ENCODE assay signal across 14 cellular contexts in genomic region chr11:75801362-75802021, GRCh38. TPM values are rescaled to one million over a fixed set of nuclear protein-coding genes. Genes with fewer than 3 reads are reported as not detected.
DNase-seq lines count a peak whose midpoint lies in the region; ATAC-seq and TF ChIP-seq lines count a peak whose summit lies in the region.
"Had no signal": no experiment of that assay in that cellular context is flagged by ENCODE, and none has a peak within 500 bp of the region (broad histone marks: within the 10 kb centered on the region; RNA-seq: fewer than 3 reads in every experiment).

No MANE protein-coding gene starts in this region.

- no peak for DNase-seq in activated CD8-positive, alpha-beta memory T cell treated with anti-CD3 and anti-CD28 coated beads, Interleukin-2, amount 10 ng/mL, durations not matched to agents 7 days and 5 days
- no peak for DNase-seq in activated CD8-positive, alpha-beta memory T cell treated with anti-CD3 and anti-CD28 coated beads, Interleukin-2, amount 50 U/mL, for 4 hours
- DNase-seq in MV-4-11 (lab: John Stamatoyannopoulos, UW) (peak; percentile 91), heart right ventricle (no peak), substantia nigra (lab: John Stamatoyannopoulos, UW) (peak in 20 of 49 donors; percentile 7 to 54 (median 25)), PC-9 (no peak)
- DNase-seq: activated naive CD4-positive, alpha-beta T cell treated with anti-CD3 and anti-CD28 coated beads for 36 hours; DMS 273 treated with DMSO at 0.1 percent for 48 hours; stimulated activated CD4-positive, alpha-beta T cell treated with anti-CD3 and anti-CD28 coated beads, Interleukin-12 subunit alpha, Interleukin-12 subunit beta, amount 100 ng/mL, for 4 hours had no signal

- no peak overlapping the region for H3K27ac ChIP-seq in heart right ventricle
- peak overlapping the region; percentile 53 for H3K27ac ChIP-seq in substantia nigra (ENCODE audit: low read depth, low read length, poor library complexity, severe bottlenecking)
- no peak overlapping the region for H3K27ac ChIP-seq in PC-9
- H3K27ac ChIP-seq: A549, hepatocyte, upper lobe of left lung had no signal

- no peaks in the 10 kb centered on the region for H3K9me2 ChIP-seq in PC-9 (ENCODE audit: insufficient read depth)

- H2AFZ ChIP-seq in PC-9, result no peak overlapping the region
- H2AFZ ChIP-seq: hepatocyte had no signal

- H3K79me2 ChIP-seq in PC-9 (ENCODE audit: low read depth), result no peaks in the 10 kb centered on the region
- H3K79me2 ChIP-seq: hepatocyte had no signal

- no peaks in the 10 kb centered on the region for H3K36me3 Mint-ChIP-seq in activated CD8-positive, alpha-beta memory T cell treated with anti-CD3 and anti-CD28 coated beads, Interleukin-2, amount 10 ng/mL, durations not matched to agents 7 days and 5 days

- no peak overlapping the region for H3K4me2 ChIP-seq in PC-9
- H3K4me2 ChIP-seq: A549, hepatocyte had no signal

- H3K36me3 ChIP-seq in heart right ventricle, result peaks cover 0 to 3% (median 0%) of the 10 kb centered on the region in 9 donors
- no peaks in the 10 kb centered on the region for H3K36me3 ChIP-seq in PC-9 (ENCODE audit: low read depth)
- H3K36me3 ChIP-seq: upper lobe of left lung had no signal

- WGBS in heart right ventricle, 2 donors, result 70 to 77% methylated on average over 9 of the region's 9 CpGs

- TF ChIP-seq CTCF in heart right ventricle (IDR thresholded peaks at IDR 0.05) (no peak), PC-9 (conservative IDR thresholded peaks at IDR 0.05) (no peak)

- H4K20me1 ChIP-seq in PC-9 (ENCODE audit: insufficient read depth), result no peaks in the 10 kb centered on the region

- H3K27ac Mint-ChIP-seq in activated CD8-positive, alpha-beta memory T cell treated with anti-CD3 and anti-CD28 coated beads, Interleukin-2, amount 10 ng/mL, durations not matched to agents 7 days and 5 days, result no peak overlapping the region

- H3K4me1 Mint-ChIP-seq in activated CD8-positive, alpha-beta memory T cell treated with anti-CD3 and anti-CD28 coated beads, Interleukin-2, amount 10 ng/mL, durations not matched to agents 7 days and 5 days, result peaks cover 12% of the 10 kb centered on the region

- POLR2A ChIA-PET in PC-9 (lab: Charles Lee; ENCODE audit: unreplicated experiment), result no interaction called here

- peaks cover 2% of the 10 kb centered on the region for H3K27me3 Mint-ChIP-seq in activated CD8-positive, alpha-beta memory T cell treated with anti-CD3 and anti-CD28 coated beads, Interleukin-2, amount 10 ng/mL, durations not matched to agents 7 days and 5 days

- no TSS peak for BruUV-seq in PC-9 (replicated peaks; lab: Mats Ljungman, UMichigan)

- CTCF ChIA-PET in activated CD8-positive, alpha-beta memory T cell treated with anti-CD3 and anti-CD28 coated beads, Interleukin-2, amount 10 ng/mL, durations not matched to agents 7 days and 5 days (lab: Charles Lee), result interaction anchor here (0.9 to 4.5 kb wide), 11 partner anchors 11 to 516 kb away, joined by 3 to 93 read pairs (median 5); partner anchors contain the start of gene UVRAG
- CTCF ChIA-PET in PC-9 (lab: Charles Lee), result no interaction called here

- H3K9me3 Mint-ChIP-seq in activated CD8-positive, alpha-beta memory T cell treated with anti-CD3 and anti-CD28 coated beads, Interleukin-2, amount 10 ng/mL, durations not matched to agents 7 days and 5 days (ENCODE audit: low read depth), result no peaks in the 10 kb centered on the region
- H3K9me3 Mint-ChIP-seq: activated naive CD4-positive, alpha-beta T cell treated with anti-CD3 and anti-CD28 coated beads for 36 hours had no signal

- H3K27me3 ChIP-seq in heart right ventricle, result no peaks in the 10 kb centered on the region
- H3K27me3 ChIP-seq in PC-9 (ENCODE audit: insufficient read depth, low read depth), result no peaks in the 10 kb centered on the region
- H3K27me3 ChIP-seq: hepatocyte, upper lobe of left lung had no signal

- H3K9me3 ChIP-seq in heart right ventricle (no peaks in the 10 kb centered on the region), PC-9 (ENCODE audit: insufficient read depth, low read depth) (no peaks in the 10 kb centered on the region)
- H3K9me3 ChIP-seq: A549, upper lobe of left lung had no signal

- H3F3A ChIP-seq in PC-9 (ENCODE audit: insufficient read depth, low read depth), result peaks cover 5% of the 10 kb centered on the region; the same call in 1 of the 2 replicates

- H3K4me3 ChIP-seq in heart right ventricle, result no peak overlapping the region
- no peak overlapping the region for H3K4me3 ChIP-seq in PC-9
- H3K4me3 ChIP-seq: A549, hepatocyte, upper lobe of left lung had no signal

- peaks cover 0 to 22% (median 0%) of the 10 kb centered on the region in 9 donors for H3K4me1 ChIP-seq in heart right ventricle
- peaks cover 14% of the 10 kb centered on the region for H3K4me1 ChIP-seq in PC-9 (replicated peaks; ENCODE audit: insufficient read depth)
- H3K4me1 ChIP-seq: A549 had no signal

- no peak overlapping the region for H3K4me3 Mint-ChIP-seq in activated CD8-positive, alpha-beta memory T cell treated with anti-CD3 and anti-CD28 coated beads, Interleukin-2, amount 10 ng/mL, durations not matched to agents 7 days and 5 days
- H3K4me3 Mint-ChIP-seq: activated naive CD4-positive, alpha-beta T cell treated with anti-CD3 and anti-CD28 coated beads for 36 hours had no signal

- intact Hi-C loops in heart right ventricle (cut with DNase I) (loop anchor here (1.0 to 10.0 kb wide), 10 partner anchors 65 to 521 kb away; no protein-coding TSS in a partner anchor), PC-9 (cut with micrococcal nuclease; ENCODE audit: unreplicated experiment) (loop anchor here (2.0 to 5.0 kb wide), 7 partner anchors 79 to 414 kb away; partner anchors contain the start of gene WNT11)

- ATAC-seq in activated CD8-positive, alpha-beta memory T cell treated with anti-CD3 and anti-CD28 coated beads, Interleukin-2, amount 10 ng/mL, durations not matched to agents 7 days and 5 days, result peak; percentile 25
- ATAC-seq in heart right ventricle (peak in 7 of 8 donors; percentile 14 to 72 (median 41)), HG02840 (IDR thresholded peaks at IDR 0.05; ENCODE audit: low FRiP score, unreplicated experiment) (no peak), HG03439 (IDR thresholded peaks at IDR 0.05; ENCODE audit: unreplicated experiment) (no peak)
- ATAC-seq: A549 had no signal

RNA-seq across cellular contexts. Expression of gene UVRAG, which starts 13.5 kb away (rescaled TPM):
- total RNA-seq in activated CD8-positive, alpha-beta memory T cell treated with anti-CD3 and anti-CD28 coated beads, Interleukin-2, amount 10 ng/mL, durations not matched to agents 7 days and 5 days, result 10 to 100 TPM; 17.4 to 25.5 TPM
- total RNA-seq in heart right ventricle, result 10 to 100 TPM; 12.2 to 18.3 (median 14.7) TPM
- 1 to 10 TPM; 5.0 to 7.8 TPM for polyA plus RNA-seq in heart right ventricle
- 18.6 and 20.4 TPM in 2 replicates for total RNA-seq in PC-9 (2021)

RNA-seq across cellular contexts. Expression of gene DGAT2, which starts 32.9 kb away (rescaled TPM):
- total RNA-seq in activated CD8-positive, alpha-beta memory T cell treated with anti-CD3 and anti-CD28 coated beads, Interleukin-2, amount 10 ng/mL, durations not matched to agents 7 days and 5 days, result 1 to 10 TPM; 1.5 to 1.8 TPM
- total RNA-seq in heart right ventricle (10 to 100 TPM in 5 of 10 donors, 1 to 10 TPM in 5; 6.2 to 24.4 (median 10.3) TPM), PC-9 (2021) (6.5 and 7.1 TPM in 2 replicates)
- 10 to 100 TPM in 1 of 2 donors, 1 to 10 TPM in 1; 9.2 to 17.2 TPM for polyA plus RNA-seq in heart right ventricle

Comparison
In these comparisons a context has a peak if more than half of its experiments do, and no peak if none do; other contexts are left out.
1. ATAC-seq: peak in activated CD8-positive, alpha-beta memory T cell treated with anti-CD3 and anti-CD28 coated beads, Interleukin-2, amount 10 ng/mL, durations not matched to agents 7 days and 5 days (single experiment) and heart right ventricle (7 of 8); none in HG02840 (single experiment) and HG03439 (single experiment).